9 cellular contexts compared by ENCODE assay signal in the genomic region with DNA sequence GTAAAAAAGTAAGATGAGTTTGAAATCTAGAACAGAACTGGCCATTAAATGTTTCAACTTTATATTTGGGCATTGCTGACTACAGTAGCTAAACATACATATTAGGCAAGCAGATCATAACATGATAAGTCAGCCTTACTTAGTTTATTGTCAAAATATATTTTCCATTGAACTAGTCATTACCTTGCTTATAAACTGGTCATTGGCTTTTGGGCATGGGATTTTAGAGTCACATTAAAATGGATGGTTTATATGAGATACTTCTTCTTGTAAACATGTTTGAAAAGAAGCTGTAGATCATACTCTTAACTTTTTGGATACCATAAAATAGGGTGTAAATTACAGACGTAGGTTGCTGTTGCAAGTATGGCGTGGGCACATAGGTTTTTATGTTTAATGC. TPM values are rescaled to one million over a fixed set of nuclear protein-coding genes. Genes with fewer than 3 reads are reported as not detected.
DNase-seq lines count a peak whose midpoint lies in the region; ATAC-seq and TF ChIP-seq lines count a peak whose summit lies in the region.
"Had no signal": no experiment of that assay in that cellular context is flagged by ENCODE, and none has a peak within 500 bp of the region (broad histone marks: within the 10 kb centered on the region; RNA-seq: fewer than 3 reads in every experiment).

No MANE protein-coding gene starts in this region.

- POLR2A ChIA-PET in HCT116 (lab: Charles Lee): no interaction called here

- CTCF ChIA-PET in HCT116 (lab: Charles Lee): no interaction called here

- BruUV-seq in HCT116 (replicated peaks; lab: Mats Ljungman, UMichigan): no TSS peak

- H2AFZ ChIP-seq in HCT116 (ENCODE audit: low read depth, low read length, poor library complexity, severe bottlenecking) (no peak overlapping the region), smooth muscle cell (ENCODE audit: low read depth) (no peak overlapping the region)

- peak overlapping the region; percentile 98; the same call in 1 of the 2 replicates for H3K9ac ChIP-seq in HCT116 (ENCODE audit: low read length)
- peak overlapping the region; percentile 99 for H3K9ac ChIP-seq in smooth muscle cell (ENCODE audit: low read depth)

- in situ Hi-C loops in ACHN (cut with HindIII; ENCODE audit: low pct_ligation_motif_present, low pct_unique_long_range_greater_than_20kb, low sequenced_read_pairs): no loop called here

- H3K4me3 ChIP-seq in HCT116 (replicated peaks in 1 of 2; ENCODE audit: low read depth in 1 of 2, low read length in 2 of 2): peak overlapping the region in 1 of 2 experiments; percentile 92; a peak in 1 of 4 replicates
- peak overlapping the region; percentile 96 for H3K4me3 ChIP-seq in fibroblast of villous mesenchyme (ENCODE audit: low read depth, low read length)
- peak overlapping the region; percentile 98 for H3K4me3 ChIP-seq in smooth muscle cell

- no peak overlapping the region; the same call in 1 of the 2 replicates for H3K27ac ChIP-seq in HCT116 (ENCODE audit: low read depth, low read length)
- H3K27ac ChIP-seq in smooth muscle cell (ENCODE audit: low read depth): peak overlapping the region; percentile 99

- H3K79me2 ChIP-seq in HCT116 (ENCODE audit: insufficient read depth, low read length) (peaks cover 67% of the 10 kb centered on the region), smooth muscle cell (ENCODE audit: low read depth) (peaks cover 64% of the 10 kb centered on the region)

- H3K27me3 ChIP-seq in HCT116 (ENCODE audit: insufficient read depth, low read length) (no peaks in the 10 kb centered on the region), smooth muscle cell (ENCODE audit: low read depth) (no peaks in the 10 kb centered on the region)

- H3K27ac Mint-ChIP-seq in T-helper 17 cell: peak overlapping the region; percentile 95

- H3K9me3 ChIP-seq in HCT116 (ENCODE audit: control insufficient read depth in 1 of 2, insufficient read depth in 1 of 2, low read depth in 1 of 2, low read length in 2 of 2) (no peaks in the 10 kb centered on the region), T-helper 17 cell (ENCODE audit: control insufficient read depth, low read length, poor library complexity, severe bottlenecking) (no peaks in the 10 kb centered on the region), smooth muscle cell (replicated peaks; ENCODE audit: low read depth) (no peaks in the 10 kb centered on the region)

- no peak for TF ChIP-seq POLR2A in HCT116 (IDR thresholded peaks at IDR 0.05; ENCODE audit: borderline replicate concordance, extremely low read depth, insufficient read depth, insufficient read length)

- no peaks in the 10 kb centered on the region for H3K27me3 Mint-ChIP-seq in T-helper 17 cell

- TF ChIP-seq RAD21 in HCT116 (IDR thresholded peaks at IDR 0.05; ENCODE audit: low read depth): no peak

- H3K4me1 ChIP-seq in HCT116 (ENCODE audit: control insufficient read depth in 1 of 2, insufficient read depth in 2 of 2, low read length in 2 of 2) (peaks cover 16 to 31% of the 10 kb centered on the region in 2 experiments; a peak in 3 of 4 replicates), smooth muscle cell (ENCODE audit: low read depth) (peaks cover 34% of the 10 kb centered on the region)

- H3K36me3 ChIP-seq in HCT116 (ENCODE audit: control insufficient read depth in 1 of 2, insufficient read depth in 2 of 2, low read length in 2 of 2): no peaks in the 10 kb centered on the region
- H3K36me3 ChIP-seq in smooth muscle cell (ENCODE audit: low read depth): no peaks in the 10 kb centered on the region

- no peaks in the 10 kb centered on the region for H3K9me2 ChIP-seq in HCT116 (ENCODE audit: insufficient read depth)

- RAD21 ChIA-PET in HCT116 (lab: Charles Lee; ENCODE audit: low non-redundant PET in 1 of 2, low total read pairs in 2 of 2, uncharacterized antibody in 2 of 2, unreplicated experiment in 2 of 2): no interaction called here

- H3F3A ChIP-seq in smooth muscle cell (ENCODE audit: low read depth): peaks cover 4% of the 10 kb centered on the region

- H4K20me1 ChIP-seq in HCT116 (ENCODE audit: insufficient read depth) (peaks cover 15% of the 10 kb centered on the region; the same call in 1 of the 2 replicates), smooth muscle cell (ENCODE audit: low read depth) (peaks cover 64% of the 10 kb centered on the region)

- H3K4me3 Mint-ChIP-seq in T-helper 17 cell: peak overlapping the region; percentile 31

- no peaks in the 10 kb centered on the region for H3K36me3 Mint-ChIP-seq in T-helper 17 cell (ENCODE audit: low read depth)

- DNase-seq in HCT116 (ENCODE audit: low read depth, low spot score) (no peak), T-helper 17 cell (no peak), fibroblast of villous mesenchyme (ENCODE audit: low read depth) (peak; percentile 18), smooth muscle cell (lab: John Stamatoyannopoulos, UW; ENCODE audit: unreplicated experiment) (no peak), HuH-7.5 (ENCODE audit: low spot score) (no peak), ACHN (no peak)
- DNase-seq in stimulated activated CD4-positive, alpha-beta T cell treated with anti-CD3 and anti-CD28 coated beads, Interleukin-15, amount 100 ng/mL, for 24 hours: no peak
- DNase-seq: activated naive CD4-positive, alpha-beta T cell; NCI-H345 had no signal

- intact Hi-C loops in HCT116 (cut with micrococcal nuclease): loop anchor here (5.0 kb wide), 1 partner anchor 98 kb away; a partner anchor contains a TSS

- H3K4me1 Mint-ChIP-seq in T-helper 17 cell: peaks cover 46% of the 10 kb centered on the region

- H3K4me2 ChIP-seq in HCT116 (ENCODE audit: low read length) (peak overlapping the region; percentile 76; the same call in 1 of the 2 replicates), smooth muscle cell (peak overlapping the region; percentile 87)

- 55% methylated on average over 2 of the region's 2 CpGs for WGBS in smooth muscle cell (ENCODE audit: low lambda C conversion rate)

- no peak for TF ChIP-seq CTCF in HCT116 (IDR thresholded peaks at IDR 0.05 in 2 of 3, conservative IDR thresholded peaks at IDR 0.05 in 1 of 3; ENCODE audit: borderline replicate concordance in 1 of 3, insufficient read depth in 1 of 3, low read depth in 2 of 3, low read length in 2 of 3)
- no peak for TF ChIP-seq CTCF in fibroblast of villous mesenchyme (IDR thresholded peaks at IDR 0.05; ENCODE audit: insufficient read depth, low read depth, low read length)
- no peak for TF ChIP-seq CTCF in smooth muscle cell (IDR thresholded peaks at IDR 0.05; ENCODE audit: borderline replicate concordance, insufficient read depth, poor library complexity, severe bottlenecking)

- no peak for ATAC-seq in HCT116
- no peak for ATAC-seq in T-helper 17 cell

TF ChIP-seq in HCT116, 20 proteins besides CTCF, POLR2A, EP300 and RAD21:
- TF ChIP-seq, protein P1, sequence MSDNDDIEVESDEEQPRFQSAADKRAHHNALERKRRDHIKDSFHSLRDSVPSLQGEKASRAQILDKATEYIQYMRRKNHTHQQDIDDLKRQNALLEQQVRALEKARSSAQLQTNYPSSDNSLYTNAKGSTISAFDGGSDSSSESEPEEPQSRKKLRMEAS (IDR thresholded peaks at IDR 0.05): no peak
- no peak for TF ChIP-seq ZFX (IDR thresholded peaks at IDR 0.05)
- no peak for TF ChIP-seq TCF7L2 (IDR thresholded peaks at IDR 0.05; ENCODE audit: borderline replicate concordance, extremely low read depth, insufficient read depth, insufficient read length)
- TF ChIP-seq SP1 (IDR thresholded peaks at IDR 0.05; ENCODE audit: low read depth): no peak
- no peak for TF ChIP-seq YY1 (IDR thresholded peaks at IDR 0.05; ENCODE audit: extremely low read depth, insufficient replicate concordance, low read depth, low read length)
- TF ChIP-seq SRF (IDR thresholded peaks at IDR 0.05; ENCODE audit: low read depth): no peak
- TF ChIP-seq, protein P2, sequence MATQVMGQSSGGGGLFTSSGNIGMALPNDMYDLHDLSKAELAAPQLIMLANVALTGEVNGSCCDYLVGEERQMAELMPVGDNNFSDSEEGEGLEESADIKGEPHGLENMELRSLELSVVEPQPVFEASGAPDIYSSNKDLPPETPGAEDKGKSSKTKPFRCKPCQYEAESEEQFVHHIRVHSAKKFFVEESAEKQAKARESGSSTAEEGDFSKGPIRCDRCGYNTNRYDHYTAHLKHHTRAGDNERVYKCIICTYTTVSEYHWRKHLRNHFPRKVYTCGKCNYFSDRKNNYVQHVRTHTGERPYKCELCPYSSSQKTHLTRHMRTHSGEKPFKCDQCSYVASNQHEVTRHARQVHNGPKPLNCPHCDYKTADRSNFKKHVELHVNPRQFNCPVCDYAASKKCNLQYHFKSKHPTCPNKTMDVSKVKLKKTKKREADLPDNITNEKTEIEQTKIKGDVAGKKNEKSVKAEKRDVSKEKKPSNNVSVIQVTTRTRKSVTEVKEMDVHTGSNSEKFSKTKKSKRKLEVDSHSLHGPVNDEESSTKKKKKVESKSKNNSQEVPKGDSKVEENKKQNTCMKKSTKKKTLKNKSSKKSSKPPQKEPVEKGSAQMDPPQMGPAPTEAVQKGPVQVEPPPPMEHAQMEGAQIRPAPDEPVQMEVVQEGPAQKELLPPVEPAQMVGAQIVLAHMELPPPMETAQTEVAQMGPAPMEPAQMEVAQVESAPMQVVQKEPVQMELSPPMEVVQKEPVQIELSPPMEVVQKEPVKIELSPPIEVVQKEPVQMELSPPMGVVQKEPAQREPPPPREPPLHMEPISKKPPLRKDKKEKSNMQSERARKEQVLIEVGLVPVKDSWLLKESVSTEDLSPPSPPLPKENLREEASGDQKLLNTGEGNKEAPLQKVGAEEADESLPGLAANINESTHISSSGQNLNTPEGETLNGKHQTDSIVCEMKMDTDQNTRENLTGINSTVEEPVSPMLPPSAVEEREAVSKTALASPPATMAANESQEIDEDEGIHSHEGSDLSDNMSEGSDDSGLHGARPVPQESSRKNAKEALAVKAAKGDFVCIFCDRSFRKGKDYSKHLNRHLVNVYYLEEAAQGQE (IDR thresholded peaks at IDR 0.05; ENCODE audit: low read depth): no peak

RNA-seq across cellular contexts. Expression of a gene that starts 2.7 kb away (rescaled TPM):
- total RNA-seq in HCT116 (2021; ENCODE audit: unreplicated experiment) (35.2 TPM), T-helper 17 cell (10 to 100 TPM; 59.7 to 64.1 TPM), fibroblast of villous mesenchyme (75.1 and 121 TPM in 2 replicates), smooth muscle cell (80.0 and 94.0 TPM in 2 replicates)
- 8.8 and 9.0 TPM in 2 replicates for polyA plus RNA-seq in HCT116 (2012)
- polyA plus RNA-seq in smooth muscle cell: 15.3 and 16.4 TPM in 2 replicates
